8 cellular contexts compared by ENCODE assay signal in the genomic region with DNA sequence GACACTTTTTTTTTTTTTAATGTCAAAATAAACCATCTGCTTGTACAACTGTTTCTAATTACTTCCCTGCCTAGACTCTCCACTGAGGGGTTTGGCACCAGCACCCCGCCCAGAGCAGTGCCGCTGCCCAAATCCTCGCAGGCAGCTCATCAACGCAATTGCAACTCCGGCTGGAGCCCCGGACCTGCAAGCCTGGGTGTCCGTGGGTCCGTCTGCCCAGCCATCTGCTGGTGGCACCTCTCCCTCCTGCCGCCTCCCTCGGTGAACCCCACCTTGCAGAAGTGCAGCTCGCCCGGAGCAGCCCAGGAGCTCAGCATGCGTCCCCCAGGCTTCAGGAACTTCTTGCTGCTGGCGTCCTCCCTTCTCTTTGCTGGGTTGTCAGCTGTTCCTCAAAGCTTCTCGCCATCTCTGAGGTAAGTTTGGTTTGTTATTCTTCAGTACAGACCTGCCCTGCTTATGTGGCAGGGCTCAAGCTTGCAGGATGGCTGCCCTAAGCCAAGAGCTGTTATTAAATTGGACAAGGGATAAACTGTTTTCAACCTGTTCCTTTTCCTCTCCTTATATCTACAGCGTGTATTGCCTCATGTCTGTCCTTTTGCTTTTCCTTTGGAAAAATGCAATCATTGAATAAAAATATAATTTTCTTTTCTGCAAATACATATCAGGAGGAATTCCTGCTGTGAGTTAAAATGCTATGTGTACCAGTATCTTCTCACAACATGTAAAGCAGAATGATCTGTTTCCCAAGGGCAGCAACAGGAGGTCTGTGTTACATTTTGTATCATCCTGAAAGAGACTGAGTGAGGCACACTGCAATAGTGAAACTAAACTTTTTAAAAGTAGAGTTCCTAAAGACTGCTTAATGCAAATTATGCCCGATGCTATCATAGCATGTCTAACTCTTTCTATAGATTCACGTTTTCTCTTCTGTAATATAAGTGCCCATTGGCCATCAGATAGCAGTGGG. TPM values are rescaled to one million over a fixed set of nuclear protein-coding genes. Genes with fewer than 3 reads are reported as not detected.
A peak's percentile ranks its signal among the peaks of the same experiment; 100 is the strongest.
DNase-seq lines count a peak whose midpoint lies in the region; ATAC-seq and TF ChIP-seq lines count a peak whose summit lies in the region.

A gene with protein sequence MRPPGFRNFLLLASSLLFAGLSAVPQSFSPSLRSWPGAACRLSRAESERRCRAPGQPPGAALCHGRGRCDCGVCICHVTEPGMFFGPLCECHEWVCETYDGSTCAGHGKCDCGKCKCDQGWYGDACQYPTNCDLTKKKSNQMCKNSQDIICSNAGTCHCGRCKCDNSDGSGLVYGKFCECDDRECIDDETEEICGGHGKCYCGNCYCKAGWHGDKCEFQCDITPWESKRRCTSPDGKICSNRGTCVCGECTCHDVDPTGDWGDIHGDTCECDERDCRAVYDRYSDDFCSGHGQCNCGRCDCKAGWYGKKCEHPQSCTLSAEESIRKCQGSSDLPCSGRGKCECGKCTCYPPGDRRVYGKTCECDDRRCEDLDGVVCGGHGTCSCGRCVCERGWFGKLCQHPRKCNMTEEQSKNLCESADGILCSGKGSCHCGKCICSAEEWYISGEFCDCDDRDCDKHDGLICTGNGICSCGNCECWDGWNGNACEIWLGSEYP (plus strand): TSS at position 157 of the 967 bp plus-strand sequence. CDS start 159 bp downstream, at position 316.

- peak; percentile 92 for ATAC-seq in HG03060 (IDR thresholded peaks at IDR 0.05; ENCODE audit: low read depth, unreplicated experiment)
- ATAC-seq in lung (ENCODE audit: insufficient read depth, low FRiP score) = no peak

- H3K4me1 ChIP-seq in lung (ENCODE audit: control insufficient read depth in 2 of 2, insufficient read depth in 2 of 2, low read length in 2 of 2) = peaks cover 0 to 2% of the 10 kb centered on the region in 2 donors

- TF ChIP-seq CTCF in astrocyte of the spinal cord (IDR thresholded peaks at IDR 0.05; ENCODE audit: low read depth, low read length) = no peak
- TF ChIP-seq CTCF in lung (IDR thresholded peaks at IDR 0.05; ENCODE audit: control extremely low read depth, extremely low read depth) = no peak

- H3K27ac ChIP-seq in lung (ENCODE audit: low read depth in 1 of 2, low read length in 1 of 2) = peak within 1 kb of the TSS in 1 of 2 donors; percentile 33

- H3K4me3 ChIP-seq in astrocyte of the spinal cord (ENCODE audit: low read depth, low read length) (peak within 1 kb of the TSS; percentile 43), lung (peak within 1 kb of the TSS; percentile 28)

- peaks cover 0 to 1% of the 10 kb centered on the region in 2 donors for H3K9me3 ChIP-seq in lung (ENCODE audit: control insufficient read depth in 2 of 2, insufficient read depth in 1 of 2, low read length in 1 of 2)

- 62 to 67% methylated on average over 18 of the region's 18 CpGs for WGBS in lung, 2 donors

- no peaks in the 10 kb centered on the region for H3K36me3 ChIP-seq in lung (ENCODE audit: control insufficient read depth in 2 of 2, insufficient read depth in 2 of 2, low read length in 2 of 2)

- DNase-seq in activated gamma-delta T cell (lab: John Stamatoyannopoulos, UW) = peak; percentile 3
- DNase-seq in activated gamma-delta T cell treated with Interleukin-2 at 50 U/mL for 16 hours = no peak
- peak; percentile 52 for DNase-seq in astrocyte of the spinal cord (ENCODE audit: low read depth, low spot score)
- DNase-seq in lung (ENCODE audit: low spot score) = no peak
- no peak for DNase-seq in NCI-H2029 (lab: John Stamatoyannopoulos, UW)
- no peak for DNase-seq in NCI-H128 (lab: John Stamatoyannopoulos, UW; ENCODE audit: unreplicated experiment)
- no peak for DNase-seq in SHP77 (lab: John Stamatoyannopoulos, UW)

- in situ Hi-C loops in astrocyte of the spinal cord (cut with HindIII; ENCODE audit: low sequenced_read_pairs) = no loop called here

- H3K27me3 ChIP-seq in lung (ENCODE audit: control insufficient read depth, insufficient read depth) = no peaks in the 10 kb centered on the region

RNA-seq across cellular contexts. Expression of the gene that starts here (rescaled TPM):
- total RNA-seq in lung = 1 to 10 TPM; 1.1 to 7.2 TPM
- polyA plus RNA-seq in lung = 1 to 10 TPM; 2.0 to 6.0 TPM

Comparison
In these comparisons a context has a peak if more than half of its experiments do, and no peak if none do; other contexts are left out.
1. DNase-seq: peak in activated gamma-delta T cell (single experiment) and astrocyte of the spinal cord (single experiment); none in activated gamma-delta T cell treated with Interleukin-2 at 50 U/mL for 16 hours (single experiment), lung (single experiment), NCI-H2029 (single experiment), NCI-H128 (single experiment) and SHP77 (0 of 2).